In the genomic region with DNA sequence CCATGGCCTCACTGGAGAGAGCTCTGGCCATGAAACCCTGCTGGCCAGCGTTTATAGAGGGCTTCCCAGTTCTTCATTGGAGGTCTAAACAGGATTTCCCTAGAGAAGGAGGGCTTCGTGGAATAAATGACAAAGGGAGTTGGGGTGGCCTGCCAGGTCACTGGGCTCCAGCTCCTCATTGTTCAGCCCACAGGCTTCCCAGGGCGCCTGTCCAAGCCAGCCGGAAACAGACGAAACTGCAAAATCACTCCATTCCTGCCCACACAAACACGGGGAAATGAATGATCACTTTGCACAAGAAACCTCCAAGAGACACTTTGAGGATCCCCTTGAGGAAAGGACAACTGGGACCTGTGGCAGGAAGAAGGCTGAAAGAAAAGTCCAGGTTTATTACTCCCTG, we compare ENCODE assay signal across 13 cellular contexts.
A peak's percentile ranks its signal among the peaks of the same experiment; 100 is the strongest.
DNase-seq lines count a peak whose midpoint lies in the region; ATAC-seq and TF ChIP-seq lines count a peak whose summit lies in the region.
"Had no signal": no experiment of that assay in that cellular context is flagged by ENCODE, and none has a peak within 500 bp of the region (broad histone marks: within the 10 kb centered on the region; RNA-seq: fewer than 3 reads in every experiment).

No MANE protein-coding gene starts in this region.

- H3K4me3 ChIP-seq in dorsolateral prefrontal cortex (peak overlapping the region in 6 of 59 donors; percentile 0 to 61 (median 14)), aorta (ENCODE audit: low read length in 2 of 2) (no peak overlapping the region)
- H3K4me3 ChIP-seq: lower lobe of right lung had no signal

- no peaks in the 10 kb centered on the region for H3K27me3 Mint-ChIP-seq in natural killer cell treated with Interleukin-12 subunit alpha and Interleukin-12 subunit beta and Interleukin-15 and Interleukin-18, amount 100 ng/mL, for 72 hours
- no peaks in the 10 kb centered on the region for H3K27me3 Mint-ChIP-seq in natural killer cell (ENCODE audit: low read depth in 2 of 2)
- H3K27me3 Mint-ChIP-seq in mesothelial cell of epicardium (ENCODE audit: low read depth) = no peaks in the 10 kb centered on the region

- no peak for ATAC-seq in natural killer cell treated with Interleukin-12 subunit alpha and Interleukin-12 subunit beta and Interleukin-15 and Interleukin-18, amount 100 ng/mL, for 72 hours
- ATAC-seq in natural killer cell (no peak), aorta (ENCODE audit: low FRiP score) (peak; percentile 42), HG03354 (IDR thresholded peaks at IDR 0.05; ENCODE audit: poor library complexity, severe bottlenecking, unreplicated experiment) (no peak)
- ATAC-seq: gastrocnemius medialis had no signal

- H3K4me1 ChIP-seq in aorta (ENCODE audit: control insufficient read depth in 1 of 2, insufficient read depth in 2 of 2, low read length in 2 of 2) = no peaks in the 10 kb centered on the region

- WGBS in aorta, 2 donors = 3 to 4% methylated on average over 6 of the region's 6 CpGs

- intact Hi-C loops in natural killer cell (cut with micrococcal nuclease) (loop anchor here (5.0 kb wide), 2 partner anchors 359 to 589 kb away; no protein-coding TSS in a partner anchor), dorsolateral prefrontal cortex (cut with DNase I) (loop anchor here (5.0 to 10.0 kb wide), 6 partner anchors 164 to 469 kb away; a partner anchor contains a TSS), aorta (cut with DNase I) (loop anchor here (2.0 to 10.0 kb wide), 5 partner anchors 189 to 999 kb away; a partner anchor contains a TSS)

- H3K27ac ChIP-seq in dorsolateral prefrontal cortex (peak overlapping the region in 55 of 59 donors; percentile 14 to 85 (median 67)), aorta (ENCODE audit: low read depth in 1 of 2, low read length in 2 of 2) (no peak overlapping the region)
- H3K27ac ChIP-seq: gastrocnemius medialis, lower lobe of right lung had no signal

- peak overlapping the region; percentile 32 for H3K4me3 Mint-ChIP-seq in natural killer cell treated with Interleukin-12 subunit alpha and Interleukin-12 subunit beta and Interleukin-15 and Interleukin-18, amount 100 ng/mL, for 72 hours
- H3K4me3 Mint-ChIP-seq in natural killer cell (no peak overlapping the region), mesothelial cell of epicardium (no peak overlapping the region)

- peak overlapping the region; percentile 81 to 82 for H3K27ac Mint-ChIP-seq in natural killer cell treated with Interleukin-12 subunit alpha and Interleukin-12 subunit beta and Interleukin-15 and Interleukin-18, amount 100 ng/mL, for 72 hours
- no peak overlapping the region for H3K27ac Mint-ChIP-seq in natural killer cell
- H3K27ac Mint-ChIP-seq in mesothelial cell of epicardium = peak overlapping the region; percentile 7

- H3K36me3 Mint-ChIP-seq in natural killer cell treated with Interleukin-12 subunit alpha and Interleukin-12 subunit beta and Interleukin-15 and Interleukin-18, amount 100 ng/mL, for 72 hours = peaks cover 26% of the 10 kb centered on the region
- H3K36me3 Mint-ChIP-seq in natural killer cell (no peaks in the 10 kb centered on the region), mesothelial cell of epicardium (peaks cover 3% of the 10 kb centered on the region)

- H3K27me3 ChIP-seq in dorsolateral prefrontal cortex (no peaks in the 10 kb centered on the region), aorta (ENCODE audit: control insufficient read depth in 1 of 2, insufficient read depth in 2 of 2, low read length in 1 of 2) (peaks cover 0 to 2% of the 10 kb centered on the region in 2 donors)
- H3K27me3 ChIP-seq: gastrocnemius medialis had no signal

- H3K4me1 Mint-ChIP-seq in natural killer cell treated with Interleukin-12 subunit alpha and Interleukin-12 subunit beta and Interleukin-15 and Interleukin-18, amount 100 ng/mL, for 72 hours (ENCODE audit: low read depth in 2 of 2) = peaks cover 45 to 50% of the 10 kb centered on the region in 2 donors
- H3K4me1 Mint-ChIP-seq in natural killer cell (peaks cover 39 to 43% of the 10 kb centered on the region in 2 donors), mesothelial cell of epicardium (peaks cover 22% of the 10 kb centered on the region)

- H3K9me3 ChIP-seq in aorta (ENCODE audit: control insufficient read depth, low read length) = no peaks in the 10 kb centered on the region
- H3K9me3 ChIP-seq: gastrocnemius medialis, lower lobe of right lung had no signal

- no peak for DNase-seq in natural killer cell treated with Interleukin-12 subunit alpha and Interleukin-12 subunit beta and Interleukin-15 and Interleukin-18, amount 100 ng/mL, for 72 hours (ENCODE audit: low spot score)
- DNase-seq in natural killer cell = no peak
- peak in 8 of 10 donors; percentile 42 to 70 (median 56) for DNase-seq in dorsolateral prefrontal cortex
- DNase-seq in mesothelial cell of epicardium (ENCODE audit: low spot score in 2 of 2, unreplicated experiment in 2 of 2) = no peak
- peak in 1 of 2 donors; percentile 56 for DNase-seq in aorta
- DNase-seq in ureter (ENCODE audit: low spot score) = no peak
- no peak for DNase-seq in stimulated activated CD8-positive, alpha-beta memory T cell treated with anti-CD3 and anti-CD28 coated beads, Interleukin-4, amount 100 ng/mL, for 48 hours
- DNase-seq: activated CD8-positive, alpha-beta memory T cell treated with anti-CD3 and anti-CD28 coated beads, Interleukin-2, amount 50 U/mL, for 48 hours; lower lobe of right lung; NCI-H2107; OCI-M1 had no signal

- H3K36me3 ChIP-seq in aorta (ENCODE audit: control insufficient read depth in 1 of 2, insufficient read depth in 2 of 2, low read length in 1 of 2) = no peaks in the 10 kb centered on the region
- H3K36me3 ChIP-seq: gastrocnemius medialis, lower lobe of right lung had no signal

- TF ChIP-seq CTCF in natural killer cell (IDR thresholded peaks at IDR 0.05) = no peak
- TF ChIP-seq CTCF in dorsolateral prefrontal cortex (IDR thresholded peaks at IDR 0.05 in 54 of 56, conservative IDR thresholded peaks at IDR 0.05 in 2 of 56; ENCODE audit: low read depth in 1 of 56, partially characterized antibody in 56 of 56) = peak in 6 of 56 donors; percentile 4 to 23 (median 12)
- no peak for TF ChIP-seq CTCF in mesothelial cell of epicardium (IDR thresholded peaks at IDR 0.05; ENCODE audit: unreplicated experiment)

- H3K9me3 Mint-ChIP-seq in natural killer cell treated with Interleukin-12 subunit alpha and Interleukin-12 subunit beta and Interleukin-15 and Interleukin-18, amount 100 ng/mL, for 72 hours = no peaks in the 10 kb centered on the region
- H3K9me3 Mint-ChIP-seq in natural killer cell (no peaks in the 10 kb centered on the region), mesothelial cell of epicardium (no peaks in the 10 kb centered on the region)

Comparison
In these comparisons a context has a peak if more than half of its experiments do, and no peak if none do; other contexts are left out.
1. H3K27ac Mint-ChIP-seq: peak in natural killer cell treated with Interleukin-12 subunit alpha and Interleukin-12 subunit beta and Interleukin-15 and Interleukin-18, amount 100 ng/mL, for 72 hours (2 of 2) and mesothelial cell of epicardium (single experiment); none in natural killer cell (0 of 2).
2. DNase-seq: peak in dorsolateral prefrontal cortex (8 of 10); none in natural killer cell treated with Interleukin-12 subunit alpha and Interleukin-12 subunit beta and Interleukin-15 and Interleukin-18, amount 100 ng/mL, for 72 hours (single experiment), natural killer cell (single experiment), mesothelial cell of epicardium (0 of 2), ureter (single experiment) and stimulated activated CD8-positive, alpha-beta memory T cell treated with anti-CD3 and anti-CD28 coated beads, Interleukin-4, amount 100 ng/mL, for 48 hours (single experiment).
3. H3K27ac ChIP-seq: peak in dorsolateral prefrontal cortex (55 of 59); none in aorta (0 of 2).